In the genomic region with DNA sequence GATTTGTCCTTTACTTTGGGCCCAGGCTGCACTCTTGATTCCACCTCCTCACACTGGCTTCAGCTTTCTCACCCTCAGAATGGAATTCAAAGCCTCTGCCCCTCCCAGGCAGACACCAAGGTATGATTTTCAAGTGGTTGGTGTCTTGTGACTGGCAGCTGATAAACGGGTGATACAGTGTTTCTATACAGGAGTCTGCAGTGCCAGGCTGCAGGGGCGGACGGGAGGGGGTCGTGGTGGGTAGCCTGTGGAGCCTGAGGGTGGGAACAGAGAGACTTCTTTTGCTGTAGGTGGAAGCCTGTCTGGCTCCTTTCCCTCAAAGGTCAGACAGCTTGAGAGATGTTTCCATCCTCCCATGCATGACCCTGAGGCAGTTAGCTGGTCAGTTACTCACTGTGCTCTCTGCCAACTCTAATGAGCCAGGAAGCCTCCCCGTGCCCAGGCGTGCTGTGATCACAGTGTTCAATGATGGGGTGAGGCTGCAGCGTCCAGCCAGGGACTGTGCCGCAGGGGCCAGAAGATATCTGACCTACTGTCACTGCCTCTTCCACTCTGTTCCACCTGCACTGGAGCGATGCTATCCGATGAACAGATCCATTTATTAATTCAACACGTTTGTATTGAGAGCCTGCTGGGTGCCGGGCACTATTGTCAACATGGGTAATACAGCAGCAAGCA, we compare ENCODE assay signal across 8 cellular contexts. TPM values are rescaled to one million over a fixed set of nuclear protein-coding genes. Genes with fewer than 3 reads are reported as not detected.
A peak's percentile ranks its signal among the peaks of the same experiment; 100 is the strongest.
DNase-seq lines count a peak whose midpoint lies in the region; ATAC-seq, FAIRE-seq and TF ChIP-seq lines count a peak whose summit lies in the region.
"Not testable (repeated sequence)": the region's sequence is repeated elsewhere in the genome, so short reads cannot be mapped to it uniquely, and the experiment has no call there.

No MANE protein-coding gene starts in this region.

- not testable (repeated sequence) for H3K27me3 ChIP-seq in PC-9 (ENCODE audit: insufficient read depth, low read depth); left lung; psoas muscle (ENCODE audit: insufficient read depth in 3 of 3, low read length in 2 of 3); aorta (ENCODE audit: control insufficient read depth in 1 of 2, insufficient read depth in 2 of 2, low read length in 1 of 2)

- peaks cover 12% of the 10 kb centered on the region for H3K36me3 Mint-ChIP-seq in brain

- BruUV-seq in PC-9 (replicated peaks; lab: Mats Ljungman, UMichigan), result not testable (repeated sequence)

- H3K27ac Mint-ChIP-seq in brain, result peak overlapping the region in 3 of 5 experiments; percentile 33 to 75 (median 64)

- intact Hi-C loops in PC-9 (cut with micrococcal nuclease; ENCODE audit: unreplicated experiment); Right ventricle myocardium inferior (cut with DNase I); left lung (cut with DNase I); psoas muscle (cut with DNase I); aorta (cut with DNase I): not testable (repeated sequence)

- peaks cover 36% of the 10 kb centered on the region for H3K4me1 Mint-ChIP-seq in brain

- not testable (repeated sequence) for H3K4me3 Mint-ChIP-seq in brain

- not testable (repeated sequence) for TF ChIP-seq CTCF in PC-9 (conservative IDR thresholded peaks at IDR 0.05); brain (conservative IDR thresholded peaks at IDR 0.05); left lung (IDR thresholded peaks at IDR 0.05); psoas muscle (IDR thresholded peaks at IDR 0.05)

- peak; percentile 48 for FAIRE-seq in GM12891 (lab: Jason Lieb, UNC)

- POLR2A ChIA-PET in PC-9 (lab: Charles Lee; ENCODE audit: unreplicated experiment), result interaction anchor here (0.6 to 0.7 kb wide), 2 partner anchors 20 to 27 kb away, joined by 3 to 4 read pairs; no protein-coding TSS in a partner anchor

- not testable (repeated sequence) for H2AFZ ChIP-seq in PC-9

- peaks cover 91% of the 10 kb centered on the region for H3K79me2 ChIP-seq in PC-9 (ENCODE audit: low read depth)

- DNase-seq in GM12891 (ENCODE audit: insufficient read length, low spot score); Right ventricle myocardium inferior (ENCODE audit: missing footprints); left lung; psoas muscle: not testable (repeated sequence)
- DNase-seq in NCI-H2029 treated with DMSO at 0.1 percent for 48 hours (lab: John Stamatoyannopoulos, UW) (peak; percentile 7), PC-9 (peak; percentile 57 to 68), aorta (peak; percentile 21 to 43)

- not testable (repeated sequence) for H3K9me2 ChIP-seq in PC-9 (ENCODE audit: insufficient read depth)

- WGBS in psoas muscle, 3 donors, result 54 to 60% (median 59%) methylated on average over 12 of the region's 12 CpGs
- 61 to 67% methylated on average over 11 to 12 of the region's 12 CpGs for WGBS in aorta, 2 donors

- not testable (repeated sequence) for TF ChIP-seq POLR2A in GM12891 (IDR thresholded peaks at IDR 0.05; ENCODE audit: low read depth, low read length)

- CTCF ChIA-PET in PC-9 (lab: Charles Lee), result not testable (repeated sequence)

- not testable (repeated sequence) for H4K20me1 ChIP-seq in PC-9 (ENCODE audit: insufficient read depth)

- not testable (repeated sequence) for H3F3A ChIP-seq in PC-9 (ENCODE audit: insufficient read depth, low read depth)

- H3K27ac ChIP-seq in PC-9, result peak overlapping the region; percentile 60
- H3K27ac ChIP-seq in left lung; psoas muscle; aorta (ENCODE audit: low read depth in 1 of 2, low read length in 2 of 2): not testable (repeated sequence)

- H3K4me1 ChIP-seq in PC-9 (replicated peaks; ENCODE audit: insufficient read depth), result peaks cover 24% of the 10 kb centered on the region
- peaks cover 0 to 24% of the 10 kb centered on the region in 2 donors for H3K4me1 ChIP-seq in left lung
- not testable (repeated sequence) for H3K4me1 ChIP-seq in psoas muscle; aorta (ENCODE audit: control insufficient read depth in 1 of 2, insufficient read depth in 2 of 2, low read length in 2 of 2)

- H3K4me2 ChIP-seq in PC-9, result peak overlapping the region; percentile 36

- not testable (repeated sequence) for H3K36me3 ChIP-seq in PC-9 (ENCODE audit: low read depth); left lung; psoas muscle (ENCODE audit: insufficient read depth in 1 of 2, low read depth in 1 of 2); aorta (ENCODE audit: control insufficient read depth in 1 of 2, insufficient read depth in 2 of 2, low read length in 1 of 2)

- H3K9me3 ChIP-seq in PC-9 (ENCODE audit: insufficient read depth, low read depth); left lung; psoas muscle; aorta (ENCODE audit: control insufficient read depth, low read length): not testable (repeated sequence)

- H3K27me3 Mint-ChIP-seq in brain, result not testable (repeated sequence)

- H3K9me3 Mint-ChIP-seq in brain, result not testable (repeated sequence)

- H3K4me3 ChIP-seq in PC-9; left lung; psoas muscle; aorta (ENCODE audit: low read length in 2 of 2): not testable (repeated sequence)

- ATAC-seq in Right ventricle myocardium inferior, result peak; percentile 63
- peak; percentile 71 for ATAC-seq in left lung
- ATAC-seq in psoas muscle, result peak; percentile 38 to 70 (median 56)
- peak; percentile 5 for ATAC-seq in aorta (ENCODE audit: low FRiP score)

RNA-seq across cellular contexts. Expression of a gene that starts 18.0 kb away (rescaled TPM):
- polyA plus RNA-seq in GM12891 (2012; ENCODE audit: low read depth, missing spikeins), result 3.5 TPM
- total RNA-seq in PC-9 (2021) (44.1 and 46.2 TPM in 2 replicates), Right ventricle myocardium inferior (45.1 TPM), left lung (10 to 100 TPM; 33.1 to 35.9 TPM), psoas muscle (1 to 10 TPM; 4.1 to 9.3 (median 6.3) TPM), aorta (10 to 100 TPM; 26.5 to 36.3 TPM)
- polyA plus RNA-seq in brain (ENCODE audit: insufficient read depth, low read depth, low replicate concordance) (43.9 TPM), psoas muscle (1 to 10 TPM; 3.5 to 4.7 (median 3.6) TPM), aorta (10 to 100 TPM; 25.4 to 29.9 TPM)

Comparison
In these comparisons a context has a peak if more than half of its experiments do, and no peak if none do; other contexts are left out.
1. ATAC-seq: peak in every context shown above with its lines; median percentile 71 in left lung; 63 in Right ventricle myocardium inferior; 56 in psoas muscle; 5 in aorta.